In the genomic region with DNA sequence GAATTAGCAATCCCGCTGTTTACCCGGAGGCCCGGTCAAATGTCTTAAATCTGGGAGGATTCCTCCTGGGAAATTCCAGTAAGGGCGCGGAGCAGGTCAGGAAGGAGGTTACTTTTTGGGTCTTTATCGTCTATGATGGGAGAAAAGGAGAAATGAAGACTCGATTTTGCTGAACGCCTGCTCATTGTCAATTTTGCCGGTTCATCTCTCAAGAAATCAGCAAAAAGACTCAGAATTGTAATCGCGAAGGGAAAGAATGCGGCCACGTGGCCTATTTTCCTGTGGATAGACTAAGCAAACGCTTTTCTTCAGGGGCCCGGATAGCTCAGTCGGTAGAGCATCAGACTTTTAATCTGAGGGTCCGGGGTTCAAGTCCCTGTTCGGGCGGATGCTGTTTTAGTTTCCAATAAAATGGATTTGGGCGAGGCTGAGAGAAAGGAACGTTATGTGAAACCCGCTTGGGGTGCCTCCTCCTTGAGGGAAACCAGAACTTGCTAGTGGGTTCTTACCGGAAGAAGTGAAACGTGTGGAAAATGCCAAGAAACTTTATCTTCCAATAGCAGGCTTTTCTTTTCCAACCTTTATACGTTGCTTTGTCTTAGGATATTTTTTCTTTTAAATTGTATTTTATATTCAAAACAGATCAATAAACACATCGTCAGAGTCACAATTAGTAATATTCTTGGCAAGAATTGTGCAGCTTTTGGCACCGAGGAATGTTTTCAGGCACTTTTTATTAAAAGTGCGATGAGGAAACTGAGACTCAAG, we compare ENCODE assay signal across 8 cellular contexts. TPM values are rescaled to one million over a fixed set of nuclear protein-coding genes. Genes with fewer than 3 reads are reported as not detected.
DNase-seq lines count a peak whose midpoint lies in the region; ATAC-seq, FAIRE-seq and TF ChIP-seq lines count a peak whose summit lies in the region.

No MANE protein-coding gene starts in this region.

- peaks cover 2% of the 10 kb centered on the region for H3K27me3 Mint-ChIP-seq in activated CD4-positive, alpha-beta T cell treated with anti-CD3 and anti-CD28 coated beads for 36 hours
- H3K27me3 Mint-ChIP-seq in dendritic cell treated with granulocyte-macrophage colony-stimulating factor and Interleukin-4, amounts not matched to agents 40 ng/mL and 50 ng/mL, for 4 days, result peaks cover 52% of the 10 kb centered on the region

- H3K36me3 Mint-ChIP-seq in activated CD4-positive, alpha-beta T cell treated with anti-CD3 and anti-CD28 coated beads for 36 hours (ENCODE audit: low read depth), result peaks cover 4% of the 10 kb centered on the region
- peaks cover 5% of the 10 kb centered on the region for H3K36me3 Mint-ChIP-seq in dendritic cell treated with granulocyte-macrophage colony-stimulating factor and Interleukin-4, amounts not matched to agents 40 ng/mL and 50 ng/mL, for 4 days (ENCODE audit: low read depth)

- peak overlapping the region; percentile 75 for H3K4me3 Mint-ChIP-seq in activated CD4-positive, alpha-beta T cell treated with anti-CD3 and anti-CD28 coated beads for 36 hours
- H3K4me3 Mint-ChIP-seq in dendritic cell treated with granulocyte-macrophage colony-stimulating factor and Interleukin-4, amounts not matched to agents 40 ng/mL and 50 ng/mL, for 4 days, result peak overlapping the region; percentile 48

- H3K9me3 Mint-ChIP-seq in activated CD4-positive, alpha-beta T cell treated with anti-CD3 and anti-CD28 coated beads for 36 hours (ENCODE audit: low read depth), result no peaks in the 10 kb centered on the region
- no peaks in the 10 kb centered on the region for H3K9me3 Mint-ChIP-seq in dendritic cell treated with granulocyte-macrophage colony-stimulating factor and Interleukin-4, amounts not matched to agents 40 ng/mL and 50 ng/mL, for 4 days

- TF ChIP-seq POLR2A in GM12891 (IDR thresholded peaks at IDR 0.05; ENCODE audit: low read depth, low read length), result no peak

- peaks cover 43% of the 10 kb centered on the region for H3K4me1 Mint-ChIP-seq in activated CD4-positive, alpha-beta T cell treated with anti-CD3 and anti-CD28 coated beads for 36 hours
- peaks cover 47% of the 10 kb centered on the region for H3K4me1 Mint-ChIP-seq in dendritic cell treated with granulocyte-macrophage colony-stimulating factor and Interleukin-4, amounts not matched to agents 40 ng/mL and 50 ng/mL, for 4 days (ENCODE audit: low read depth)

- ATAC-seq in GM21423 (IDR thresholded peaks at IDR 0.05; ENCODE audit: unreplicated experiment), result peak; percentile 27
- peak; percentile 45 for ATAC-seq in activated CD4-positive, alpha-beta T cell treated with anti-CD3 and anti-CD28 coated beads for 36 hours

- peak overlapping the region; percentile 90 for H3K27ac Mint-ChIP-seq in activated CD4-positive, alpha-beta T cell treated with anti-CD3 and anti-CD28 coated beads for 36 hours
- peak overlapping the region; percentile 28 for H3K27ac Mint-ChIP-seq in dendritic cell treated with granulocyte-macrophage colony-stimulating factor and Interleukin-4, amounts not matched to agents 40 ng/mL and 50 ng/mL, for 4 days

- DNase-seq in AG08396 (ENCODE audit: low spot score), result peak; percentile 59
- peak; percentile 72 for DNase-seq in NCI-H2171 treated with DMSO at 0.1 percent for 48 hours (lab: John Stamatoyannopoulos, UW)
- peak; percentile 89 for DNase-seq in activated CD4-positive, alpha-beta T cell treated with anti-CD3 and anti-CD28 coated beads for 36 hours
- peak; percentile 75 for DNase-seq in medulla oblongata (ENCODE audit: extremely low spot score)
- peak; percentile 69 for DNase-seq in stimulated activated CD8-positive, alpha-beta memory T cell treated with anti-CD3 and anti-CD28 coated beads, Interleukin-15, amount 100 ng/mL, for 24 hours (ENCODE audit: low read depth)
- no peak for DNase-seq in GM12891 (ENCODE audit: insufficient read length, low spot score)

- intact Hi-C loops in activated CD4-positive, alpha-beta T cell treated with anti-CD3 and anti-CD28 coated beads for 36 hours (cut with DNase I, micrococcal nuclease), result loop anchor here (5.0 to 10.0 kb wide), 2 partner anchors 256 to 1891 kb away; a partner anchor contains a TSS
- intact Hi-C loops in dendritic cell treated with granulocyte-macrophage colony-stimulating factor and Interleukin-4, amounts not matched to agents 40 ng/mL and 50 ng/mL, for 4 days (cut with micrococcal nuclease), result no loop called here

- FAIRE-seq in GM12891 (lab: Jason Lieb, UNC), result no peak

- CTCF ChIA-PET in activated CD4-positive, alpha-beta T cell treated with anti-CD3 and anti-CD28 coated beads for 36 hours (lab: Charles Lee), result interaction anchor here (1.0 to 5.4 kb wide), 5 partner anchors 10 to 113 kb away, joined by 3 to 26 read pairs (median 4); no protein-coding TSS in a partner anchor

- POLR2A ChIA-PET in activated CD4-positive, alpha-beta T cell treated with anti-CD3 and anti-CD28 coated beads for 36 hours (lab: Charles Lee), result interaction anchor here (1.2 to 1.8 kb wide), 2 partner anchors 10 to 60 kb away, joined by 5 read pairs; a partner anchor contains a TSS

TF ChIP-seq in GM12891, 5 proteins besides CTCF, POLR2A, EP300 and RAD21:
- no peak for TF ChIP-seq TAF1 (IDR thresholded peaks at IDR 0.05; ENCODE audit: low read depth, low read length)
- TF ChIP-seq SPI1 (IDR thresholded peaks at IDR 0.05; ENCODE audit: low read depth, low read length), result no peak
- TF ChIP-seq POU2F2 (IDR thresholded peaks at IDR 0.05; ENCODE audit: low read depth, low read length), result no peak
- TF ChIP-seq POLR2AphosphoS5 (IDR thresholded peaks at IDR 0.05; ENCODE audit: low read depth, low read length), result no peak
- TF ChIP-seq PAX5 (IDR thresholded peaks at IDR 0.05; ENCODE audit: insufficient read depth, low read length, severe bottlenecking), result no peak

RNA-seq across cellular contexts. Expression of a gene that starts 45.0 kb away (rescaled TPM):
- total RNA-seq in activated CD4-positive, alpha-beta T cell treated with anti-CD3 and anti-CD28 coated beads for 36 hours, result not detected
- polyA plus RNA-seq in GM12891 (2012; ENCODE audit: low read depth, missing spikeins), result not detected

RNA-seq across cellular contexts. Expression of a gene that starts 52.9 kb away (rescaled TPM):
- total RNA-seq in activated CD4-positive, alpha-beta T cell treated with anti-CD3 and anti-CD28 coated beads for 36 hours, result not detected
- not detected for polyA plus RNA-seq in GM12891 (2012; ENCODE audit: low read depth, missing spikeins)

RNA-seq across cellular contexts. Expression of a gene that starts 59.3 kb away (rescaled TPM):
- total RNA-seq in activated CD4-positive, alpha-beta T cell treated with anti-CD3 and anti-CD28 coated beads for 36 hours, result 10 to 100 TPM; 37.9 to 44.2 TPM
- 17.7 TPM for polyA plus RNA-seq in GM12891 (2012; ENCODE audit: low read depth, missing spikeins)
